9 cellular contexts compared by ENCODE assay signal in the genomic region with DNA sequence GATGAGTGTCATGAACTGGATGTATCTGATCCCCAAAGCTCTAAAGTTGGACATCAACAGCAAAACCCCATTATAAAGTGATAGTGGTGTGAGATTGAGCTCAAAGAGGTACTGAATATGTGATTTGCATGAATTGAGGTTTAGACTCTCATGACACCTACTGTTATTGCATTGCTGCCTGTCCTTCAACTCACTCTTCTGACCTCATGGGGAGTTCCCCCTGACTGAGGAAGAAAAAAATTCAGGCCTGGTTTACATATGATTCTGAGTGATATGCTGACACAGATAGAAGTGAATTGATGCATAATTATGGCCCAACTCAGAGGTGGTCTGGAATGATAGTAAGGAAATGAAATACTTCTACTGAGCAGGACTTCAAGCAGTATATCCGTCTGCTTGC.
A peak's percentile ranks its signal among the peaks of the same experiment; 100 is the strongest.
DNase-seq lines count a peak whose midpoint lies in the region; ATAC-seq and TF ChIP-seq lines count a peak whose summit lies in the region.
"Had no signal": no experiment of that assay in that cellular context is flagged by ENCODE, and none has a peak within 500 bp of the region (broad histone marks: within the 10 kb centered on the region; RNA-seq: fewer than 3 reads in every experiment).

No MANE protein-coding gene starts in this region.

- H3K9me3 Mint-ChIP-seq in activated naive CD8-positive, alpha-beta T cell treated with anti-CD3 and anti-CD28 coated beads for 36 hours, result no peaks in the 10 kb centered on the region
- H3K9me3 Mint-ChIP-seq in chondrocyte (ENCODE audit: low read depth), result no peaks in the 10 kb centered on the region

- H3K4me1 ChIP-seq in BE2C (peaks cover 53% of the 10 kb centered on the region), gastrocnemius medialis (no peaks in the 10 kb centered on the region), psoas muscle (no peaks in the 10 kb centered on the region)

- POLR2A ChIA-PET in GM10248 (lab: Yijun Ruan, JAX), result interaction anchor here (0.7 kb wide), 1 partner anchor 1846 kb away, joined by 3 read pairs; no protein-coding TSS in a partner anchor

- CTCF ChIA-PET in GM10248 (lab: Yijun Ruan, JAX), result interaction anchor here (1.4 to 1.6 kb wide), 2 partner anchors 9 to 76 kb away, joined by 3 to 4 read pairs; a partner anchor contains a TSS

- no peak overlapping the region for H3K4me3 Mint-ChIP-seq in activated naive CD8-positive, alpha-beta T cell treated with anti-CD3 and anti-CD28 coated beads for 36 hours
- no peak overlapping the region for H3K4me3 Mint-ChIP-seq in chondrocyte (ENCODE audit: unreplicated experiment)

- H3K27ac Mint-ChIP-seq in activated naive CD8-positive, alpha-beta T cell treated with anti-CD3 and anti-CD28 coated beads for 36 hours, result peak overlapping the region; percentile 34
- no peak overlapping the region for H3K27ac Mint-ChIP-seq in chondrocyte (ENCODE audit: unreplicated experiment)

- no peak for TF ChIP-seq CTCF in GM10248 (IDR thresholded peaks at IDR 0.05; ENCODE audit: control extremely low read depth, extremely low read depth, low read depth, missing control alignments)
- TF ChIP-seq CTCF in chondrocyte (IDR thresholded peaks at IDR 0.05), result no peak
- no peak for TF ChIP-seq CTCF in BE2C (IDR thresholded peaks at IDR 0.05; ENCODE audit: low read depth, low read length)
- no peak for TF ChIP-seq CTCF in gastrocnemius medialis (IDR thresholded peaks at IDR 0.05 in 4 of 5, conservative IDR thresholded peaks at IDR 0.05 in 1 of 5)
- no peak for TF ChIP-seq CTCF in psoas muscle (IDR thresholded peaks at IDR 0.05)

- H3K4me1 Mint-ChIP-seq in activated naive CD8-positive, alpha-beta T cell treated with anti-CD3 and anti-CD28 coated beads for 36 hours, result peaks cover 17% of the 10 kb centered on the region
- H3K4me1 Mint-ChIP-seq in chondrocyte (ENCODE audit: low read depth), result no peaks in the 10 kb centered on the region

- H3K27me3 ChIP-seq in BE2C, result no peaks in the 10 kb centered on the region
- H3K27me3 ChIP-seq in gastrocnemius medialis, result no peaks in the 10 kb centered on the region
- no peaks in the 10 kb centered on the region for H3K27me3 ChIP-seq in psoas muscle (ENCODE audit: insufficient read depth in 3 of 3, low read length in 2 of 3)

- no peak for TF ChIP-seq POLR2A in gastrocnemius medialis (IDR thresholded peaks at IDR 0.05)

- in situ Hi-C loops in gastrocnemius medialis (cut with MboI; ENCODE audit: low sequenced_read_pairs in 4 of 4), result no loop called here

- peaks cover 3% of the 10 kb centered on the region for H3K36me3 Mint-ChIP-seq in activated naive CD8-positive, alpha-beta T cell treated with anti-CD3 and anti-CD28 coated beads for 36 hours
- H3K36me3 Mint-ChIP-seq in chondrocyte (ENCODE audit: low read depth), result no peaks in the 10 kb centered on the region

- 52 to 97% (median 64%) methylated on average over 1 of the region's 1 CpG for WGBS in psoas muscle, 3 donors

- DNase-seq in GM10248 (ENCODE audit: extremely low spot score), result peak; percentile 67
- peak; percentile 21 for DNase-seq in activated naive CD8-positive, alpha-beta T cell treated with anti-CD3 and anti-CD28 coated beads for 36 hours
- no peak for DNase-seq in chondrocyte (ENCODE audit: low spot score)
- no peak for DNase-seq in BE2C
- DNase-seq in gastrocnemius medialis, result no peak
- no peak for DNase-seq in psoas muscle
- DNase-seq: head of caudate nucleus had no signal

- H3K4me3 ChIP-seq in BE2C (ENCODE audit: low read depth, low read length) (no peak overlapping the region), gastrocnemius medialis (no peak overlapping the region), psoas muscle (no peak overlapping the region)

- H3K27me3 Mint-ChIP-seq in activated naive CD8-positive, alpha-beta T cell treated with anti-CD3 and anti-CD28 coated beads for 36 hours, result no peaks in the 10 kb centered on the region
- H3K27me3 Mint-ChIP-seq in chondrocyte (ENCODE audit: low read depth), result no peaks in the 10 kb centered on the region

- H3K9me3 ChIP-seq in BE2C (0 out of 2 replicates have a peak, but pooled peaks cover 2% of the 10 kb centered on the region), gastrocnemius medialis (no peaks in the 10 kb centered on the region), psoas muscle (no peaks in the 10 kb centered on the region)

- H3K36me3 ChIP-seq in BE2C, result no peaks in the 10 kb centered on the region; the same call in 1 of the 2 replicates
- H3K36me3 ChIP-seq in gastrocnemius medialis, result no peaks in the 10 kb centered on the region
- H3K36me3 ChIP-seq in psoas muscle (ENCODE audit: insufficient read depth in 1 of 2, low read depth in 1 of 2), result no peaks in the 10 kb centered on the region

- intact Hi-C loops in gastrocnemius medialis (cut with DNase I; ENCODE audit: low total_unique reads) (no loop called here), psoas muscle (cut with DNase I) (no loop called here)

- no peak overlapping the region for H3K27ac ChIP-seq in gastrocnemius medialis
- no peak overlapping the region for H3K27ac ChIP-seq in psoas muscle

- ATAC-seq in GM19324 (IDR thresholded peaks at IDR 0.05; ENCODE audit: low FRiP score, unreplicated experiment) (peak; percentile 100), HG02973 (IDR thresholded peaks at IDR 0.05; ENCODE audit: unreplicated experiment) (peak; percentile 100), gastrocnemius medialis (no peak), psoas muscle (no peak)

Comparison
In these comparisons a context has a peak if more than half of its experiments do, and no peak if none do; other contexts are left out.
1. DNase-seq: peak in GM10248 (single experiment) and activated naive CD8-positive, alpha-beta T cell treated with anti-CD3 and anti-CD28 coated beads for 36 hours (single experiment); none in chondrocyte (single experiment), BE2C (single experiment), gastrocnemius medialis (0 of 2) and psoas muscle (0 of 2).
2. ATAC-seq: peak in GM19324 (single experiment) and HG02973 (single experiment); none in gastrocnemius medialis (0 of 2) and psoas muscle (0 of 4).